In genomic region chr13:28566891-28567290, GRCh38 we compare ENCODE assay signal across 38 cellular contexts.
"Had no signal": no experiment of that assay in that cellular context is flagged by ENCODE, and none has a peak within 500 bp of the region (broad histone marks: within the 10 kb centered on the region; RNA-seq: fewer than 3 reads in every experiment).

No MANE protein-coding gene starts in this region.

- ATAC-seq: activated naive CD4-positive, alpha-beta T cell treated with anti-CD3 and anti-CD28 coated beads, Interleukin-2, amount 50 U/mL, for 72 hours; activated naive CD8-positive, alpha-beta T cell treated with anti-CD3 and anti-CD28 coated beads, Interleukin-2, amount 50 U/mL, for 24 hours; activated T-cell treated with anti-CD3 and anti-CD28 coated beads, Interleukin-2, amount 50 U/mL, for 4 hours; activated T-cell treated with anti-CD3 and anti-CD28 coated beads, Interleukin-2, amount 50 U/mL, for 72 hours; activated T-helper 17 cell treated with anti-CD3 and anti-CD28 coated beads, Interleukin-2, amount 50 U/mL, for 72 hours; body of pancreas had no signal

- H3K4me3 ChIP-seq: adrenal gland, ascending aorta, body of pancreas, breast epithelium, cardiac muscle cell had no signal

- H3K27me3 ChIP-seq: adrenal gland, ascending aorta, body of pancreas, brain microvascular endothelial cell, breast epithelium, cardiac muscle cell had no signal

- DNase-seq: activated effector memory CD4-positive, alpha-beta T cell treated with anti-CD3 and anti-CD28 coated beads, Interleukin-2, amount 50 U/mL, for 16 hours; activated effector memory CD4-positive, alpha-beta T cell treated with Interleukin-2 at 50 U/mL for 16 hours; activated gamma-delta T cell; activated gamma-delta T cell treated with Interleukin-2 at 50 U/mL for 16 hours; activated naive CD4-positive, alpha-beta T cell; activated naive CD4-positive, alpha-beta T cell treated with anti-CD3 and anti-CD28 coated beads for 36 hours; activated naive CD4-positive, alpha-beta T cell treated with anti-CD3 and anti-CD28 coated beads, Interleukin-2, amount 10 ng/mL, durations not matched to agents 7 days and 5 days; activated naive CD4-positive, alpha-beta T cell treated with anti-CD3 and anti-CD28 coated beads, Interleukin-2, amount 50 U/mL, for 16 hours; activated naive CD4-positive, alpha-beta T cell treated with Interleukin-2 at 50 U/mL for 16 hours; activated naive CD8-positive, alpha-beta T cell treated with anti-CD3 and anti-CD28 coated beads for 36 hours; activated naive CD8-positive, alpha-beta T cell treated with anti-CD3 and anti-CD28 coated beads, Interleukin-2, amount 10 ng/mL, durations not matched to agents 7 days and 5 days; activated naive CD8-positive, alpha-beta T cell treated with anti-CD3 and anti-CD28 coated beads, Interleukin-2, amount 50 U/mL, for 24 hours; activated T-cell treated with anti-CD3 and anti-CD28 coated beads, Interleukin-2, amount 50 U/mL, for 1 hour; activated T-cell treated with anti-CD3 and anti-CD28 coated beads, Interleukin-2, amount 50 U/mL, for 24 hours; activated T-cell treated with anti-CD3 and anti-CD28 coated beads, Interleukin-2, amount 50 U/mL, for 4 hours; activated T-cell treated with anti-CD3 and anti-CD28 coated beads, Interleukin-2, amount 50 U/mL, for 48 hours; activated T-cell treated with anti-CD3 and anti-CD28 coated beads, Interleukin-2, amount 50 U/mL, for 72 hours; adrenal gland; amniotic stem cell; amygdala; anterior cingulate cortex; aorta; body of pancreas; brain microvascular endothelial cell; caudate nucleus; central memory CD4-positive, alpha-beta T cell; cerebellar nuclear complex had no signal

- H3K36me3 Mint-ChIP-seq: activated naive CD4-positive, alpha-beta T cell treated with anti-CD3 and anti-CD28 coated beads, Interleukin-2, amount 10 ng/mL, durations not matched to agents 7 days and 5 days; activated naive CD4-positive, alpha-beta T cell treated with anti-CD3 and anti-CD28 coated beads, Interleukin-2, amount 50 U/mL, for 24 hours; activated naive CD4-positive, alpha-beta T cell treated with anti-CD3 and anti-CD28 coated beads, Interleukin-2, amount 50 U/mL, for 72 hours; activated naive CD8-positive, alpha-beta T cell; activated naive CD8-positive, alpha-beta T cell treated with anti-CD3 and anti-CD28 coated beads for 36 hours; activated naive CD8-positive, alpha-beta T cell treated with anti-CD3 and anti-CD28 coated beads, Interleukin-2, amount 10 ng/mL, durations not matched to agents 7 days and 5 days; brain had no signal

- H3K27ac Mint-ChIP-seq: activated naive CD4-positive, alpha-beta T cell treated with anti-CD3 and anti-CD28 coated beads for 36 hours; activated naive CD4-positive, alpha-beta T cell treated with anti-CD3 and anti-CD28 coated beads, Interleukin-2, amount 10 ng/mL, durations not matched to agents 7 days and 5 days; activated naive CD4-positive, alpha-beta T cell treated with anti-CD3 and anti-CD28 coated beads, Interleukin-2, amount 50 U/mL, for 24 hours; activated naive CD8-positive, alpha-beta T cell; activated naive CD8-positive, alpha-beta T cell treated with anti-CD3 and anti-CD28 coated beads for 36 hours; activated naive CD8-positive, alpha-beta T cell treated with anti-CD3 and anti-CD28 coated beads, Interleukin-2, amount 10 ng/mL, durations not matched to agents 7 days and 5 days; activated naive CD8-positive, alpha-beta T cell treated with anti-CD3 and anti-CD28 coated beads, Interleukin-2, amount 50 U/mL, for 24 hours; activated T-cell treated with anti-CD3 and anti-CD28 coated beads, Interleukin-2, amount 50 U/mL, for 24 hours; activated T-cell treated with anti-CD3 and anti-CD28 coated beads, Interleukin-2, amount 50 U/mL, for 72 hours; activated T-helper 1 cell treated with anti-CD3 and anti-CD28 coated beads, Interleukin-12 subunit alpha, Interleukin-12 subunit beta, Interleukin-2, Interleukin-4 antibody, amounts not matched to agents 30 ng/mL and 10 ng/mL and 1 ng/mL, durations not matched to agents 14 hours and 24 hours and 36 hours; activated T-helper 17 cell treated with anti-CD3 and anti-CD28 coated beads, Interleukin-2, amount 50 U/mL, for 72 hours; activated T-helper 2 cell treated with anti-CD3 and anti-CD28 coated beads, Interferon-gamma antibody, Interleukin-2, Interleukin-4, amounts not matched to agents 10 μg/mL and 5 μg/mL and 100 μg/mL, durations not matched to agents 14 hours and 24 hours and 36 hours; brain had no signal

- H3K9me3 ChIP-seq: adrenal gland, ascending aorta, body of pancreas, breast epithelium had no signal

- H3K4me1 Mint-ChIP-seq: activated naive CD4-positive, alpha-beta T cell treated with anti-CD3 and anti-CD28 coated beads, Interleukin-2, amount 10 ng/mL, durations not matched to agents 7 days and 5 days; activated naive CD4-positive, alpha-beta T cell treated with anti-CD3 and anti-CD28 coated beads, Interleukin-2, amount 50 U/mL, for 24 hours; activated naive CD8-positive, alpha-beta T cell treated with anti-CD3 and anti-CD28 coated beads for 36 hours; activated naive CD8-positive, alpha-beta T cell treated with anti-CD3 and anti-CD28 coated beads, Interleukin-2, amount 10 ng/mL, durations not matched to agents 7 days and 5 days; activated naive CD8-positive, alpha-beta T cell treated with anti-CD3 and anti-CD28 coated beads, Interleukin-2, amount 50 U/mL, for 24 hours; activated T-helper 17 cell treated with anti-CD3 and anti-CD28 coated beads, Interleukin-2, amount 50 U/mL, for 72 hours; central memory CD8-positive, alpha-beta T cell had no signal

- H3K9me3 Mint-ChIP-seq: activated naive CD4-positive, alpha-beta T cell treated with anti-CD3 and anti-CD28 coated beads for 36 hours; activated naive CD4-positive, alpha-beta T cell treated with anti-CD3 and anti-CD28 coated beads, Interleukin-2, amount 10 ng/mL, durations not matched to agents 7 days and 5 days; activated naive CD4-positive, alpha-beta T cell treated with anti-CD3 and anti-CD28 coated beads, Interleukin-2, amount 50 U/mL, for 24 hours; activated naive CD4-positive, alpha-beta T cell treated with anti-CD3 and anti-CD28 coated beads, Interleukin-2, amount 50 U/mL, for 72 hours; activated naive CD8-positive, alpha-beta T cell treated with anti-CD3 and anti-CD28 coated beads for 36 hours; activated naive CD8-positive, alpha-beta T cell treated with anti-CD3 and anti-CD28 coated beads, Interleukin-2, amount 10 ng/mL, durations not matched to agents 7 days and 5 days; activated naive CD8-positive, alpha-beta T cell treated with anti-CD3 and anti-CD28 coated beads, Interleukin-2, amount 50 U/mL, for 24 hours; activated T-cell treated with anti-CD3 and anti-CD28 coated beads, Interleukin-2, amount 50 U/mL, for 24 hours; activated T-cell treated with anti-CD3 and anti-CD28 coated beads, Interleukin-2, amount 50 U/mL, for 4 hours; activated T-cell treated with anti-CD3 and anti-CD28 coated beads, Interleukin-2, amount 50 U/mL, for 72 hours; activated T-helper 1 cell treated with anti-CD3 and anti-CD28 coated beads, Interleukin-12 subunit alpha, Interleukin-12 subunit beta, Interleukin-2, Interleukin-4 antibody, amounts not matched to agents 30 ng/mL and 10 ng/mL and 1 ng/mL, durations not matched to agents 14 hours and 24 hours and 36 hours; activated T-helper 17 cell treated with anti-CD3 and anti-CD28 coated beads, Interleukin-2, amount 50 U/mL, for 72 hours; activated T-helper 2 cell treated with anti-CD3 and anti-CD28 coated beads, Interferon-gamma antibody, Interleukin-2, Interleukin-4, amounts not matched to agents 10 μg/mL and 5 μg/mL and 100 μg/mL, durations not matched to agents 14 hours and 24 hours and 36 hours; central memory CD8-positive, alpha-beta T cell had no signal

- H3K36me3 ChIP-seq: adrenal gland, ascending aorta, brain microvascular endothelial cell, breast epithelium, cardiac muscle cell had no signal

- H3K27ac ChIP-seq: adrenal gland, ascending aorta, body of pancreas, brain microvascular endothelial cell, cardiac muscle cell had no signal

- H3K4me1 ChIP-seq: adrenal gland, ascending aorta, breast epithelium had no signal

- H3K27me3 Mint-ChIP-seq: activated naive CD4-positive, alpha-beta T cell treated with anti-CD3 and anti-CD28 coated beads, Interleukin-2, amount 50 U/mL, for 24 hours; activated naive CD8-positive, alpha-beta T cell treated with anti-CD3 and anti-CD28 coated beads for 36 hours; activated T-cell treated with anti-CD3 and anti-CD28 coated beads, Interleukin-2, amount 50 U/mL, for 24 hours; activated T-helper 17 cell treated with anti-CD3 and anti-CD28 coated beads, Interleukin-2, amount 50 U/mL, for 72 hours had no signal

- H3K4me3 Mint-ChIP-seq: activated naive CD4-positive, alpha-beta T cell treated with anti-CD3 and anti-CD28 coated beads for 36 hours; activated naive CD4-positive, alpha-beta T cell treated with anti-CD3 and anti-CD28 coated beads, Interleukin-2, amount 10 ng/mL, durations not matched to agents 7 days and 5 days; activated naive CD4-positive, alpha-beta T cell treated with anti-CD3 and anti-CD28 coated beads, Interleukin-2, amount 50 U/mL, for 24 hours; activated naive CD8-positive, alpha-beta T cell; activated naive CD8-positive, alpha-beta T cell treated with anti-CD3 and anti-CD28 coated beads for 36 hours; activated naive CD8-positive, alpha-beta T cell treated with anti-CD3 and anti-CD28 coated beads, Interleukin-2, amount 10 ng/mL, durations not matched to agents 7 days and 5 days; activated naive CD8-positive, alpha-beta T cell treated with anti-CD3 and anti-CD28 coated beads, Interleukin-2, amount 50 U/mL, for 24 hours; activated T-cell treated with anti-CD3 and anti-CD28 coated beads, Interleukin-2, amount 50 U/mL, for 24 hours; activated T-cell treated with anti-CD3 and anti-CD28 coated beads, Interleukin-2, amount 50 U/mL, for 4 hours; activated T-cell treated with anti-CD3 and anti-CD28 coated beads, Interleukin-2, amount 50 U/mL, for 72 hours; activated T-helper 1 cell treated with anti-CD3 and anti-CD28 coated beads, Interleukin-12 subunit alpha, Interleukin-12 subunit beta, Interleukin-2, Interleukin-4 antibody, amounts not matched to agents 30 ng/mL and 10 ng/mL and 1 ng/mL, durations not matched to agents 14 hours and 24 hours and 36 hours; activated T-helper 17 cell treated with anti-CD3 and anti-CD28 coated beads, Interleukin-2, amount 50 U/mL, for 72 hours; brain; central memory CD8-positive, alpha-beta T cell had no signal
